8 cellular contexts compared by ENCODE assay signal in genomic region chrX:132488819-132489255, GRCh38. TPM values are rescaled to one million over a fixed set of nuclear protein-coding genes. Genes with fewer than 3 reads are reported as not detected.
DNase-seq lines count a peak whose midpoint lies in the region; ATAC-seq and TF ChIP-seq lines count a peak whose summit lies in the region.

MBNL3 (minus strand) TSS chrX:132489038; CDS start chrX:132439611, 49,427 bp downstream.

- H3K4me3 ChIP-seq in GM12875 (ENCODE audit: low read depth, low read length), result peak within 1 kb of the TSS; percentile 67
- peak within 1 kb of the TSS; percentile 70 for H3K4me3 ChIP-seq in iPS-18a (ENCODE audit: low read length)
- peak within 1 kb of the TSS; percentile 56 to 65 (median 60) for H3K4me3 ChIP-seq in skeletal muscle tissue (ENCODE audit: low read length in 3 of 3)

- DNase-seq in NCI-H1417 (lab: John Stamatoyannopoulos, UW), result peak; percentile 57 to 86 (median 85)
- peak; percentile 37 for DNase-seq in T-helper 2 cell treated with Interferon-gamma antibody and Interleukin-4, amounts not matched to agents 5 μg/mL and 100 μg/mL, for 36 hours (ENCODE audit: low spot score)
- DNase-seq in astrocyte of the hippocampus (ENCODE audit: low read depth, low spot score), result peak; percentile 46
- no peak for DNase-seq in KG1 (lab: John Stamatoyannopoulos, UW)

- peaks cover 8% of the 10 kb centered on the region for H3K4me1 ChIP-seq in iPS-18a (ENCODE audit: control insufficient read depth, low read depth, low read length)
- peaks cover 0 to 4% (median 0%) of the 10 kb centered on the region in 3 donors for H3K4me1 ChIP-seq in skeletal muscle tissue (ENCODE audit: control insufficient read depth in 3 of 3, insufficient read depth in 3 of 3, low read length in 3 of 3)

- H3K27me3 ChIP-seq in iPS-18a (ENCODE audit: control insufficient read depth, insufficient read depth, low read length) (peaks cover 25% of the 10 kb centered on the region), skeletal muscle tissue (ENCODE audit: control insufficient read depth in 3 of 3, insufficient read depth in 3 of 3, low read length in 3 of 3) (peaks cover 0 to 17% (median 0%) of the 10 kb centered on the region in 3 donors)

- H3K9ac ChIP-seq in iPS-18a (ENCODE audit: low read length), result peak within 1 kb of the TSS; percentile 80
- peak within 1 kb of the TSS; percentile 54 to 71 (median 65) for H3K9ac ChIP-seq in skeletal muscle tissue (ENCODE audit: low read depth in 1 of 3, low read length in 3 of 3)

- H3K36me3 ChIP-seq in iPS-18a (ENCODE audit: control insufficient read depth, low read depth, low read length), result no peaks in the 10 kb centered on the region
- no peaks in the 10 kb centered on the region for H3K36me3 ChIP-seq in skeletal muscle tissue (ENCODE audit: control insufficient read depth in 3 of 3, insufficient read depth in 3 of 3, low read length in 3 of 3)

- ATAC-seq in HG02610 (IDR thresholded peaks at IDR 0.05; ENCODE audit: unreplicated experiment), result peak; percentile 18

- peaks cover 24% of the 10 kb centered on the region for H3K4me1 Mint-ChIP-seq in T-helper 2 cell treated with Interferon-gamma antibody and Interleukin-4, amounts not matched to agents 5 μg/mL and 100 μg/mL, for 36 hours (ENCODE audit: low read depth)

- H3K27ac Mint-ChIP-seq in T-helper 2 cell treated with Interferon-gamma antibody and Interleukin-4, amounts not matched to agents 5 μg/mL and 100 μg/mL, for 36 hours, result peak within 1 kb of the TSS; percentile 94

- H3K27ac ChIP-seq in iPS-18a (ENCODE audit: low read length) (no peak within 1 kb of the TSS), skeletal muscle tissue (ENCODE audit: low read depth, low read length) (peak within 1 kb of the TSS; percentile 50)

- peaks cover 4% of the 10 kb centered on the region for H3K9me3 ChIP-seq in iPS-18a (ENCODE audit: control insufficient read depth, low read depth, low read length)
- no peaks in the 10 kb centered on the region for H3K9me3 ChIP-seq in skeletal muscle tissue (ENCODE audit: control insufficient read depth in 3 of 3, low read length in 3 of 3)

- H3K27me3 Mint-ChIP-seq in T-helper 2 cell treated with Interferon-gamma antibody and Interleukin-4, amounts not matched to agents 5 μg/mL and 100 μg/mL, for 36 hours (ENCODE audit: low read depth), result peaks cover 5% of the 10 kb centered on the region

- H3K36me3 Mint-ChIP-seq in T-helper 2 cell treated with Interferon-gamma antibody and Interleukin-4, amounts not matched to agents 5 μg/mL and 100 μg/mL, for 36 hours (ENCODE audit: low read depth), result peaks cover 2% of the 10 kb centered on the region

- TF ChIP-seq CTCF in GM12875 (IDR thresholded peaks at IDR 0.05; ENCODE audit: borderline replicate concordance, insufficient read depth, low read depth, low read length), result no peak

- H3K4me3 Mint-ChIP-seq in T-helper 2 cell treated with Interferon-gamma antibody and Interleukin-4, amounts not matched to agents 5 μg/mL and 100 μg/mL, for 36 hours, result peak within 1 kb of the TSS; percentile 95

- H3K9me3 Mint-ChIP-seq in T-helper 2 cell treated with Interferon-gamma antibody and Interleukin-4, amounts not matched to agents 5 μg/mL and 100 μg/mL, for 36 hours, result no peaks in the 10 kb centered on the region

RNA-seq across cellular contexts. Expression of gene MBNL3, which starts in this region (rescaled TPM):
- 10.4 TPM for total RNA-seq in skeletal muscle tissue
